In the genomic region with DNA sequence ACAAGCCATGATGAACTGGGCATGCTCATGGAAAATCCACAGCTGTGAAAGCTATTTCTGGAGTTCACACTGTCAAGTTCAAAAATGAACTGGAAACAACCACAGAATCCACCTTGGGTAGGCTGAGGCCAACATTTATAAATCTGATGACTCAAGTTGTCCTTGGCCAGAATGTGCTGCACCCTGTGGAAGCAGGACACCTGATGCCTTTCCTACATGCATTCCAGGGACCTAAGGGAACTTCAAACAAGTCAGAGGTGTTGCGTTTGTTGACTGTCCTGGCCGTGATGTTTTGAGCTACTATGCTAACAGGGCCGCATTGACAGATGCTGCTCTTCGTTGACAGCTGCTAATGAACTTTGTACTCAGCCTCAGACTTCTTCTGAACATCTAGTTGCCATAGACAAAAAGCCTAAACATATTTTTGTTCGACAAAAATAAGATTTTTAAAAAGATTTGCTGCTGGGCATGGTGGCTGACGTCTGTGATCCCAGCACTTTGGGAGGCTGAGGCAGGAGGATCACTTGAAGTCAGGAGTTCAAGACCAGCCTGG, we compare ENCODE assay signal across 1 cellular context.
TF ChIP-seq lines count a peak whose summit lies in the region.

No MANE protein-coding gene starts in this region.

TF ChIP-seq in HepG2, 621 proteins besides CTCF, POLR2A, EP300 and RAD21 (continued from another document and continues in another):
- TF ChIP-seq, protein P1, sequence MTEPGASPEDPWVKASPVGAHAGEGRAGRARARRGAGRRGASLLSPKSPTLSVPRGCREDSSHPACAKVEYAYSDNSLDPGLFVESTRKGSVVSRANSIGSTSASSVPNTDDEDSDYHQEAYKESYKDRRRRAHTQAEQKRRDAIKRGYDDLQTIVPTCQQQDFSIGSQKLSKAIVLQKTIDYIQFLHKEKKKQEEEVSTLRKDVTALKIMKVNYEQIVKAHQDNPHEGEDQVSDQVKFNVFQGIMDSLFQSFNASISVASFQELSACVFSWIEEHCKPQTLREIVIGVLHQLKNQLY (CRISPR knock-in tag; IDR thresholded peaks at IDR 0.05), result peak; percentile 69; the same call in 1 of the 2 replicates
- TF ChIP-seq KLF9 (CRISPR knock-in tag; IDR thresholded peaks at IDR 0.05; ENCODE audit: low read depth) (no peak), ZBTB20 (CRISPR knock-in tag; IDR thresholded peaks at IDR 0.05; ENCODE audit: borderline replicate concordance, low read depth) (peak; percentile 91), ZNF354B (CRISPR knock-in tag; IDR thresholded peaks at IDR 0.05) (no peak), RXRB (CRISPR knock-in tag; IDR thresholded peaks at IDR 0.05; ENCODE audit: borderline replicate concordance) (peak; percentile 98), MIER3 (CRISPR knock-in tag; IDR thresholded peaks at IDR 0.05; ENCODE audit: borderline replicate concordance) (peak; percentile 97), ZNF230 (CRISPR knock-in tag; IDR thresholded peaks at IDR 0.05) (no peak), ZNF44 (CRISPR knock-in tag; IDR thresholded peaks at IDR 0.05) (no peak), MEIS1 (CRISPR knock-in tag; IDR thresholded peaks at IDR 0.05; ENCODE audit: borderline replicate concordance) (peak; percentile 97; the same call in 1 of the 2 replicates), ATF1 (CRISPR knock-in tag; IDR thresholded peaks at IDR 0.05) (peak; percentile 49; the same call in 1 of the 2 replicates), ZSCAN31 (CRISPR knock-in tag; IDR thresholded peaks at IDR 0.05; ENCODE audit: low read depth) (no peak; the same call in none of the 2 replicates), MBNL3 (CRISPR knock-in tag; conservative IDR thresholded peaks at IDR 0.05) (no peak), FLYWCH1 (CRISPR knock-in tag; IDR thresholded peaks at IDR 0.05) (no peak), KDM1A (CRISPR knock-in tag; IDR thresholded peaks at IDR 0.05) (peak; percentile 77; the same call in 1 of the 2 replicates), SMAD3 (CRISPR knock-in tag; IDR thresholded peaks at IDR 0.05) (peak; percentile 92), MAFG (CRISPR knock-in tag; IDR thresholded peaks at IDR 0.05) (no peak), ZNF839 (CRISPR knock-in tag; IDR thresholded peaks at IDR 0.05; ENCODE audit: borderline replicate concordance) (no peak), ZFP37 (CRISPR knock-in tag; IDR thresholded peaks at IDR 0.05; ENCODE audit: borderline replicate concordance) (peak; percentile 76; the same call in 1 of the 2 replicates), ZBTB21 (CRISPR knock-in tag; IDR thresholded peaks at IDR 0.05) (peak; percentile 59; the same call in 1 of the 2 replicates), SSRP1 (CRISPR knock-in tag; IDR thresholded peaks at IDR 0.05) (peak; percentile 67; the same call in 1 of the 2 replicates), ZFP1 (CRISPR knock-in tag; IDR thresholded peaks at IDR 0.05) (peak; percentile 92; the same call in 1 of the 2 replicates), HOXA9 (CRISPR knock-in tag; IDR thresholded peaks at IDR 0.05; ENCODE audit: borderline replicate concordance) (peak; percentile 53; the same call in 1 of the 2 replicates), TOPORS (CRISPR knock-in tag; IDR thresholded peaks at IDR 0.05) (peak; percentile 74; the same call in 1 of the 2 replicates), MXD4 (CRISPR knock-in tag; IDR thresholded peaks at IDR 0.05) (peak; percentile 71), NR1H2 (CRISPR knock-in tag; IDR thresholded peaks at IDR 0.05; ENCODE audit: borderline replicate concordance, low read depth) (no peak), ZNF260 (CRISPR knock-in tag; IDR thresholded peaks at IDR 0.05; ENCODE audit: borderline replicate concordance, low read depth) (no peak), TOE1 (CRISPR knock-in tag; IDR thresholded peaks at IDR 0.05) (no peak), ZNF431 (CRISPR knock-in tag; IDR thresholded peaks at IDR 0.05; ENCODE audit: borderline replicate concordance, low read depth) (peak; percentile 58; the same call in 1 of the 2 replicates), NFE2L1 (CRISPR knock-in tag; IDR thresholded peaks at IDR 0.05; ENCODE audit: borderline replicate concordance) (no peak), ZNF124 (CRISPR knock-in tag; IDR thresholded peaks at IDR 0.05) (peak; percentile 28; the same call in 1 of the 2 replicates), ZNF567 (CRISPR knock-in tag; IDR thresholded peaks at IDR 0.05; ENCODE audit: borderline replicate concordance) (0 out of 2 replicates have a peak, but pooled peaks have one; percentile 49)
- TF ChIP-seq, protein P2, sequence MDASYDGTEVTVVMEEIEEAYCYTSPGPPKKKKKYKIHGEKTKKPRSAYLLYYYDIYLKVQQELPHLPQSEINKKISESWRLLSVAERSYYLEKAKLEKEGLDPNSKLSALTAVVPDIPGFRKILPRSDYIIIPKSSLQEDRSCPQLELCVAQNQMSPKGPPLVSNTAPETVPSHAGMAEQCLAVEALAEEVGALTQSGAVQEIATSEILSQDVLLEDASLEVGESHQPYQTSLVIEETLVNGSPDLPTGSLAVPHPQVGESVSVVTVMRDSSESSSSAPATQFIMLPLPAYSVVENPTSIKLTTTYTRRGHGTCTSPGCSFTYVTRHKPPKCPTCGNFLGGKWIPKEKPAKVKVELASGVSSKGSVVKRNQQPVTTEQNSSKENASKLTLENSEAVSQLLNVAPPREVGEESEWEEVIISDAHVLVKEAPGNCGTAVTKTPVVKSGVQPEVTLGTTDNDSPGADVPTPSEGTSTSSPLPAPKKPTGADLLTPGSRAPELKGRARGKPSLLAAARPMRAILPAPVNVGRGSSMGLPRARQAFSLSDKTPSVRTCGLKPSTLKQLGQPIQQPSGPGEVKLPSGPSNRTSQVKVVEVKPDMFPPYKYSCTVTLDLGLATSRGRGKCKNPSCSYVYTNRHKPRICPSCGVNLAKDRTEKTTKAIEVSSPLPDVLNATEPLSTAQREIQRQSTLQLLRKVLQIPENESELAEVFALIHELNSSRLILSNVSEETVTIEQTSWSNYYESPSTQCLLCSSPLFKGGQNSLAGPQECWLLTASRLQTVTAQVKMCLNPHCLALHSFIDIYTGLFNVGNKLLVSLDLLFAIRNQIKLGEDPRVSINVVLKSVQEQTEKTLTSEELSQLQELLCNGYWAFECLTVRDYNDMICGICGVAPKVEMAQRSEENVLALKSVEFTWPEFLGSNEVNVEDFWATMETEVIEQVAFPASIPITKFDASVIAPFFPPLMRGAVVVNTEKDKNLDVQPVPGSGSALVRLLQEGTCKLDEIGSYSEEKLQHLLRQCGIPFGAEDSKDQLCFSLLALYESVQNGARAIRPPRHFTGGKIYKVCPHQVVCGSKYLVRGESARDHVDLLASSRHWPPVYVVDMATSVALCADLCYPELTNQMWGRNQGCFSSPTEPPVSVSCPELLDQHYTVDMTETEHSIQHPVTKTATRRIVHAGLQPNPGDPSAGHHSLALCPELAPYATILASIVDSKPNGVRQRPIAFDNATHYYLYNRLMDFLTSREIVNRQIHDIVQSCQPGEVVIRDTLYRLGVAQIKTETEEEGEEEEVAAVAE (CRISPR knock-in tag; IDR thresholded peaks at IDR 0.05; ENCODE audit: borderline replicate concordance), result peak; percentile 87; the same call in 1 of the 2 replicates
- TF ChIP-seq, protein P3, sequence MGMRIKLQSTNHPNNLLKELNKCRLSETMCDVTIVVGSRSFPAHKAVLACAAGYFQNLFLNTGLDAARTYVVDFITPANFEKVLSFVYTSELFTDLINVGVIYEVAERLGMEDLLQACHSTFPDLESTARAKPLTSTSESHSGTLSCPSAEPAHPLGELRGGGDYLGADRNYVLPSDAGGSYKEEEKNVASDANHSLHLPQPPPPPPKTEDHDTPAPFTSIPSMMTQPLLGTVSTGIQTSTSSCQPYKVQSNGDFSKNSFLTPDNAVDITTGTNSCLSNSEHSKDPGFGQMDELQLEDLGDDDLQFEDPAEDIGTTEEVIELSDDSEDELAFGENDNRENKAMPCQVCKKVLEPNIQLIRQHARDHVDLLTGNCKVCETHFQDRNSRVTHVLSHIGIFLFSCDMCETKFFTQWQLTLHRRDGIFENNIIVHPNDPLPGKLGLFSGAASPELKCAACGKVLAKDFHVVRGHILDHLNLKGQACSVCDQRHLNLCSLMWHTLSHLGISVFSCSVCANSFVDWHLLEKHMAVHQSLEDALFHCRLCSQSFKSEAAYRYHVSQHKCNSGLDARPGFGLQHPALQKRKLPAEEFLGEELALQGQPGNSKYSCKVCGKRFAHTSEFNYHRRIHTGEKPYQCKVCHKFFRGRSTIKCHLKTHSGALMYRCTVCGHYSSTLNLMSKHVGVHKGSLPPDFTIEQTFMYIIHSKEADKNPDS (CRISPR knock-in tag; IDR thresholded peaks at IDR 0.05), result no peak
- TF ChIP-seq, protein P4, sequence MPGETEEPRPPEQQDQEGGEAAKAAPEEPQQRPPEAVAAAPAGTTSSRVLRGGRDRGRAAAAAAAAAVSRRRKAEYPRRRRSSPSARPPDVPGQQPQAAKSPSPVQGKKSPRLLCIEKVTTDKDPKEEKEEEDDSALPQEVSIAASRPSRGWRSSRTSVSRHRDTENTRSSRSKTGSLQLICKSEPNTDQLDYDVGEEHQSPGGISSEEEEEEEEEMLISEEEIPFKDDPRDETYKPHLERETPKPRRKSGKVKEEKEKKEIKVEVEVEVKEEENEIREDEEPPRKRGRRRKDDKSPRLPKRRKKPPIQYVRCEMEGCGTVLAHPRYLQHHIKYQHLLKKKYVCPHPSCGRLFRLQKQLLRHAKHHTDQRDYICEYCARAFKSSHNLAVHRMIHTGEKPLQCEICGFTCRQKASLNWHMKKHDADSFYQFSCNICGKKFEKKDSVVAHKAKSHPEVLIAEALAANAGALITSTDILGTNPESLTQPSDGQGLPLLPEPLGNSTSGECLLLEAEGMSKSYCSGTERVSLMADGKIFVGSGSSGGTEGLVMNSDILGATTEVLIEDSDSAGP (CRISPR knock-in tag; IDR thresholded peaks at IDR 0.05; ENCODE audit: borderline replicate concordance), result peak; percentile 52; the same call in 1 of the 2 replicates
- TF ChIP-seq, protein P5, sequence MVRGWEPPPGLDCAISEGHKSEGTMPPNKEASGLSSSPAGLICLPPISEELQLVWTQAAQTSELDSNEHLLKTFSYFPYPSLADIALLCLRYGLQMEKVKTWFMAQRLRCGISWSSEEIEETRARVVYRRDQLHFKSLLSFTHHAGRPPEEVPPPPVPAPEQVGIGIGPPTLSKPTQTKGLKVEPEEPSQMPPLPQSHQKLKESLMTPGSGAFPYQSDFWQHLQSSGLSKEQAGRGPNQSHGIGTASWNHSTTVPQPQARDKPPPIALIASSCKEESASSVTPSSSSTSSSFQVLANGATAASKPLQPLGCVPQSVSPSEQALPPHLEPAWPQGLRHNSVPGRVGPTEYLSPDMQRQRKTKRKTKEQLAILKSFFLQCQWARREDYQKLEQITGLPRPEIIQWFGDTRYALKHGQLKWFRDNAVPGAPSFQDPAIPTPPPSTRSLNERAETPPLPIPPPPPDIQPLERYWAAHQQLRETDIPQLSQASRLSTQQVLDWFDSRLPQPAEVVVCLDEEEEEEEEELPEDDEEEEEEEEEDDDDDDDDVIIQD (CRISPR knock-in tag; IDR thresholded peaks at IDR 0.05; ENCODE audit: low read depth), result peak; percentile 80
- TF ChIP-seq, protein P6, sequence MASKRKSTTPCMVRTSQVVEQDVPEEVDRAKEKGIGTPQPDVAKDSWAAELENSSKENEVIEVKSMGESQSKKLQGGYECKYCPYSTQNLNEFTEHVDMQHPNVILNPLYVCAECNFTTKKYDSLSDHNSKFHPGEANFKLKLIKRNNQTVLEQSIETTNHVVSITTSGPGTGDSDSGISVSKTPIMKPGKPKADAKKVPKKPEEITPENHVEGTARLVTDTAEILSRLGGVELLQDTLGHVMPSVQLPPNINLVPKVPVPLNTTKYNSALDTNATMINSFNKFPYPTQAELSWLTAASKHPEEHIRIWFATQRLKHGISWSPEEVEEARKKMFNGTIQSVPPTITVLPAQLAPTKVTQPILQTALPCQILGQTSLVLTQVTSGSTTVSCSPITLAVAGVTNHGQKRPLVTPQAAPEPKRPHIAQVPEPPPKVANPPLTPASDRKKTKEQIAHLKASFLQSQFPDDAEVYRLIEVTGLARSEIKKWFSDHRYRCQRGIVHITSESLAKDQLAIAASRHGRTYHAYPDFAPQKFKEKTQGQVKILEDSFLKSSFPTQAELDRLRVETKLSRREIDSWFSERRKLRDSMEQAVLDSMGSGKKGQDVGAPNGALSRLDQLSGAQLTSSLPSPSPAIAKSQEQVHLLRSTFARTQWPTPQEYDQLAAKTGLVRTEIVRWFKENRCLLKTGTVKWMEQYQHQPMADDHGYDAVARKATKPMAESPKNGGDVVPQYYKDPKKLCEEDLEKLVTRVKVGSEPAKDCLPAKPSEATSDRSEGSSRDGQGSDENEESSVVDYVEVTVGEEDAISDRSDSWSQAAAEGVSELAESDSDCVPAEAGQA (IDR thresholded peaks at IDR 0.05; ENCODE audit: low read depth), result no peak; the same call in 1 of the 2 replicates
- TF ChIP-seq, protein P6 (CRISPR knock-in tag; IDR thresholded peaks at IDR 0.05; ENCODE audit: borderline replicate concordance), result no peak
- TF ChIP-seq, protein P7, sequence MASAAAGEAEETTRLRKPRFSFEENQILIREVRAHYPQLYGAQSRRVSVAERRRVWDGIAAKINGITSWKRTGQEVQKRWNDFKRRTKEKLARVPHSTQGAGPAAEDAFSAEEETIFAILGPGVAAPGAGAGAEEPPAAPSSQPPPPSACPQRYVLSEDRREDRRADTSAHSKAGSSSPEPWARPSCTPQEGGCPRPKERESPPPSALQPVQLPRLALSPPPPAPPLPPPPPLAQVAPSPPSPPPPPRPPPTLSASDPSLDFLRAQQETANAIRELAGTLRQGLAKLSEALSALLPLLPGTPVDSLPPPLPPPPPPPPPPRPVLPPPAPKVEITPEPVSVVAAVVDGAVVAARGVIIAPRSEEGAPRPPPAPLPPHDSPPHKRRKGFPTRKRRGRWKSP (CRISPR knock-in tag; IDR thresholded peaks at IDR 0.05), result peak; percentile 92; the same call in 1 of the 2 replicates
- TF ChIP-seq, protein P8, sequence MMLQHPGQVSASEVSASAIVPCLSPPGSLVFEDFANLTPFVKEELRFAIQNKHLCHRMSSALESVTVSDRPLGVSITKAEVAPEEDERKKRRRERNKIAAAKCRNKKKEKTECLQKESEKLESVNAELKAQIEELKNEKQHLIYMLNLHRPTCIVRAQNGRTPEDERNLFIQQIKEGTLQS (CRISPR knock-in tag; IDR thresholded peaks at IDR 0.05), result peak; percentile 88
